In genomic region chr15:38610748-38611147, GRCh38 we compare ENCODE assay signal across 14 cellular contexts. TPM values are rescaled to one million over a fixed set of nuclear protein-coding genes. Genes with fewer than 3 reads are reported as not detected.
DNase-seq lines count a peak whose midpoint lies in the region; ATAC-seq and TF ChIP-seq lines count a peak whose summit lies in the region.
"Had no signal": no experiment of that assay in that cellular context is flagged by ENCODE, and none has a peak within 500 bp of the region (broad histone marks: within the 10 kb centered on the region; RNA-seq: fewer than 3 reads in every experiment).

No MANE protein-coding gene starts in this region.

- H3K36me3 ChIP-seq in esophagus squamous epithelium, result no peaks in the 10 kb centered on the region
- H3K36me3 ChIP-seq: left lung had no signal

- no peaks in the 10 kb centered on the region for H3K9me3 Mint-ChIP-seq in stimulated activated naive CD8-positive, alpha-beta T cell treated with anti-CD3 and anti-CD28 coated beads, Interleukin-15, amount 100 ng/mL, for 72 hours
- H3K9me3 Mint-ChIP-seq: HFFc6 had no signal

- no peaks in the 10 kb centered on the region for H3K27me3 Mint-ChIP-seq in stimulated activated naive CD8-positive, alpha-beta T cell treated with anti-CD3 and anti-CD28 coated beads, Interleukin-15, amount 100 ng/mL, for 72 hours

- no peaks in the 10 kb centered on the region for H3K9me3 ChIP-seq in esophagus squamous epithelium
- H3K9me3 ChIP-seq: left lung had no signal

- no peak for TF ChIP-seq CTCF in esophagus squamous epithelium (IDR thresholded peaks at IDR 0.05)
- TF ChIP-seq CTCF in coronary artery (IDR thresholded peaks at IDR 0.05), result no peak

- H3K27me3 ChIP-seq in esophagus squamous epithelium, result no peaks in the 10 kb centered on the region
- H3K27me3 ChIP-seq: left lung had no signal

- TF ChIP-seq POLR2A in esophagus squamous epithelium (IDR thresholded peaks at IDR 0.05) (no peak), GM18505 (IDR thresholded peaks at IDR 0.05; ENCODE audit: borderline replicate concordance, extremely low read depth, insufficient read depth, insufficient read length) (no peak)

- peak overlapping the region in 1 of 2 donors; percentile 89 for H3K27ac Mint-ChIP-seq in stimulated activated naive CD8-positive, alpha-beta T cell treated with anti-CD3 and anti-CD28 coated beads, Interleukin-15, amount 100 ng/mL, for 72 hours
- H3K27ac Mint-ChIP-seq: HFFc6 had no signal

- H3K4me1 Mint-ChIP-seq in stimulated activated naive CD8-positive, alpha-beta T cell treated with anti-CD3 and anti-CD28 coated beads, Interleukin-15, amount 100 ng/mL, for 72 hours, result peaks cover 56% of the 10 kb centered on the region

- DNase-seq in activated T-cell treated with anti-CD3 and anti-CD28 coated beads for 24 hours (ENCODE audit: low read depth) (peak; percentile 34), activated T-cell treated with anti-CD3 and anti-CD28 coated beads for 4 hours (no peak), esophagus squamous epithelium (lab: John Stamatoyannopoulos, UW) (no peak), coronary artery (ENCODE audit: low spot score) (no peak)
- DNase-seq in activated CD4-positive, alpha-beta T cell treated with anti-CD3 and anti-CD28 coated beads for 4 hours, result peak; percentile 19 to 27
- peak in 1 of 2 donors; percentile 44 for DNase-seq in stimulated activated naive CD8-positive, alpha-beta T cell treated with anti-CD3 and anti-CD28 coated beads, Interleukin-15, amount 100 ng/mL, for 72 hours
- DNase-seq: foreskin fibroblast, HFFc6, left lung, NCI-H1694 treated with DMSO at 0.1 percent for 48 hours, SHP77 had no signal

- H3K27ac ChIP-seq in esophagus squamous epithelium (peak overlapping the region; percentile 50 to 75 (median 63)), coronary artery (no peak overlapping the region)
- H3K27ac ChIP-seq: left lung, parathyroid adenoma had no signal

- peak overlapping the region; percentile 5 to 70 for H3K4me3 Mint-ChIP-seq in stimulated activated naive CD8-positive, alpha-beta T cell treated with anti-CD3 and anti-CD28 coated beads, Interleukin-15, amount 100 ng/mL, for 72 hours
- H3K4me3 Mint-ChIP-seq: HFFc6 had no signal

- WGBS in esophagus squamous epithelium, 2 donors, result 66 to 84% methylated on average over 7 of the region's 7 CpGs

- H3K4me1 ChIP-seq in esophagus squamous epithelium, result peaks cover 5 to 53% (median 5%) of the 10 kb centered on the region in 3 donors
- H3K4me1 ChIP-seq: left lung, parathyroid adenoma had no signal

- ATAC-seq in stimulated activated naive CD8-positive, alpha-beta T cell treated with anti-CD3 and anti-CD28 coated beads, Interleukin-15, amount 100 ng/mL, for 72 hours, result peak; percentile 77
- ATAC-seq in GM18505 (IDR thresholded peaks at IDR 0.05; ENCODE audit: unreplicated experiment) (no peak), HG03108 (IDR thresholded peaks at IDR 0.05; ENCODE audit: unreplicated experiment) (no peak)
- ATAC-seq: left lung had no signal

- intact Hi-C loops in esophagus squamous epithelium (cut with DNase I), result no loop called here

- no peak overlapping the region for H3K4me3 ChIP-seq in esophagus squamous epithelium
- no peak overlapping the region for H3K4me3 ChIP-seq in coronary artery
- H3K4me3 ChIP-seq: left lung had no signal

RNA-seq across cellular contexts. Expression of gene RASGRP1, which starts 46.1 kb away (rescaled TPM):
- 10 to 100 TPM in 3 of 4 donors, 1 to 10 TPM in 1; 9.2 to 16.0 (median 12.2) TPM for total RNA-seq in esophagus squamous epithelium

Comparison
In these comparisons a context has a peak if more than half of its experiments do, and no peak if none do; other contexts are left out.
1. DNase-seq: peak in activated T-cell treated with anti-CD3 and anti-CD28 coated beads for 24 hours (single experiment) and activated CD4-positive, alpha-beta T cell treated with anti-CD3 and anti-CD28 coated beads for 4 hours (2 of 2); none in activated T-cell treated with anti-CD3 and anti-CD28 coated beads for 4 hours (single experiment), esophagus squamous epithelium (single experiment) and coronary artery (single experiment).
2. H3K27ac ChIP-seq: peak in esophagus squamous epithelium (4 of 4); none in coronary artery (0 of 2).